Comparison of ENCODE assay signal across 12 cellular contexts in genomic region chr2:150480971-150481830, GRCh38. TPM values are rescaled to one million over a fixed set of nuclear protein-coding genes. Genes with fewer than 3 reads are reported as not detected.
DNase-seq lines count a peak whose midpoint lies in the region; ATAC-seq, FAIRE-seq and TF ChIP-seq lines count a peak whose summit lies in the region.
"Had no signal": no experiment of that assay in that cellular context is flagged by ENCODE, and none has a peak within 500 bp of the region (broad histone marks: within the 10 kb centered on the region; RNA-seq: fewer than 3 reads in every experiment).

No MANE protein-coding gene starts in this region.

- peaks cover 77% of the 10 kb centered on the region for H3K36me3 Mint-ChIP-seq in GM23338 (ENCODE audit: low read depth)
- H3K36me3 Mint-ChIP-seq: CD4-positive, alpha-beta memory T cell had no signal

- no peak overlapping the region; the same call in 2 of the 3 replicates for H3K4me3 Mint-ChIP-seq in GM23338
- H3K4me3 Mint-ChIP-seq: CD4-positive, alpha-beta memory T cell had no signal

- no peaks in the 10 kb centered on the region for H3K9me3 ChIP-seq in ascending aorta
- no peaks in the 10 kb centered on the region for H3K9me3 ChIP-seq in gastroesophageal sphincter
- no peaks in the 10 kb centered on the region for H3K9me3 ChIP-seq in spleen
- no peaks in the 10 kb centered on the region for H3K9me3 ChIP-seq in kidney (ENCODE audit: control insufficient read depth in 1 of 2, low read length in 2 of 2)

- no peak for TF ChIP-seq CTCF in GM23338 (conservative IDR thresholded peaks at IDR 0.05; ENCODE audit: low read depth in 2 of 2)
- no peak for TF ChIP-seq CTCF in ascending aorta (IDR thresholded peaks at IDR 0.05)
- TF ChIP-seq CTCF in gastroesophageal sphincter (IDR thresholded peaks at IDR 0.05), result no peak
- no peak for TF ChIP-seq CTCF in spleen (IDR thresholded peaks at IDR 0.05 in 8 of 11, conservative IDR thresholded peaks at IDR 0.05 in 3 of 11)
- no peak for TF ChIP-seq CTCF in kidney (IDR thresholded peaks at IDR 0.05; ENCODE audit: borderline replicate concordance, extremely low read depth, insufficient read depth)

- DNase-seq in GM23338 (ENCODE audit: low spot score), result no peak
- no peak for DNase-seq in ascending aorta (ENCODE audit: low spot score in 2 of 2)
- no peak for DNase-seq in spleen
- DNase-seq in kidney, result no peak
- DNase-seq: activated effector memory CD4-positive, alpha-beta T cell treated with anti-CD3 and anti-CD28 coated beads, Interleukin-2, amount 50 U/mL, for 16 hours; CD4-positive, alpha-beta memory T cell; KBM-7; NCI-H146; stimulated activated naive CD8-positive, alpha-beta T cell treated with anti-CD3 and anti-CD28 coated beads, Interleukin-15, Interleukin-2, amounts not matched to agents 100 U/mL and 50 U/mL, for 24 hours had no signal

- H3K27ac ChIP-seq in GM23338 (ENCODE audit: low read depth) (no peak overlapping the region; the same call in 1 of the 2 replicates), ascending aorta (peak overlapping the region; percentile 59 to 70), gastroesophageal sphincter (peak overlapping the region; percentile 35 to 98 (median 75)), spleen (peak overlapping the region in 5 of 8 donors; percentile 4 to 82 (median 26)), kidney (ENCODE audit: low read depth in 2 of 2, low read length in 2 of 2) (no peak overlapping the region)

- no peak for TF ChIP-seq POLR2A in gastroesophageal sphincter (IDR thresholded peaks at IDR 0.05)
- no peak for TF ChIP-seq POLR2A in spleen (IDR thresholded peaks at IDR 0.05)

- H3K36me3 ChIP-seq in GM23338 (ENCODE audit: insufficient read depth) (peaks cover 31% of the 10 kb centered on the region), ascending aorta (no peaks in the 10 kb centered on the region), gastroesophageal sphincter (no peaks in the 10 kb centered on the region), spleen (no peaks in the 10 kb centered on the region), kidney (ENCODE audit: control insufficient read depth in 1 of 2, insufficient read depth in 2 of 2, low read length in 2 of 2) (no peaks in the 10 kb centered on the region)

- H3K27ac Mint-ChIP-seq in GM23338, result no peak overlapping the region
- H3K27ac Mint-ChIP-seq: CD4-positive, alpha-beta memory T cell had no signal

- FAIRE-seq in kidney (lab: Jason Lieb, UNC), result no peak

- H3K79me2 ChIP-seq in GM23338 (replicated peaks; ENCODE audit: insufficient read depth), result peaks cover 100% of the 10 kb centered on the region

- H3K4me1 ChIP-seq in GM23338 (ENCODE audit: insufficient read depth), result peaks cover 79% of the 10 kb centered on the region
- H3K4me1 ChIP-seq in ascending aorta, result peaks cover 11 to 65% of the 10 kb centered on the region in 2 donors
- H3K4me1 ChIP-seq in gastroesophageal sphincter, result peaks cover 43 to 88% (median 56%) of the 10 kb centered on the region in 3 donors
- H3K4me1 ChIP-seq in spleen, result peaks cover 0 to 22% (median 10%) of the 10 kb centered on the region in 6 donors
- H3K4me1 ChIP-seq in kidney (ENCODE audit: control insufficient read depth in 1 of 2, insufficient read depth in 1 of 2, low read depth in 1 of 2, low read length in 2 of 2), result peaks cover 8 to 24% of the 10 kb centered on the region in 2 donors

- peak overlapping the region; percentile 48 for H3K4me2 ChIP-seq in GM23338

- no peak overlapping the region for H2AFZ ChIP-seq in GM23338

- H3K9ac ChIP-seq in kidney (ENCODE audit: low read length in 2 of 2), result no peak overlapping the region

- peaks cover 85% of the 10 kb centered on the region for H4K20me1 ChIP-seq in GM23338 (replicated peaks; ENCODE audit: insufficient read depth)

- H3F3A ChIP-seq in GM23338 (replicated peaks; ENCODE audit: low read depth), result no peaks in the 10 kb centered on the region

- H3K27me3 Mint-ChIP-seq in GM23338 (ENCODE audit: insufficient read depth, low read depth, poor library complexity), result peaks cover 13% of the 10 kb centered on the region

- peaks cover 78% of the 10 kb centered on the region for H3K4me1 Mint-ChIP-seq in GM23338

- no peak for TF ChIP-seq EP300 in gastroesophageal sphincter (IDR thresholded peaks at IDR 0.05)

- no peaks in the 10 kb centered on the region for H3K9me2 ChIP-seq in GM23338 (ENCODE audit: insufficient read depth)

- 65 to 68% methylated on average over 5 of the region's 6 CpGs for WGBS in gastroesophageal sphincter (ENCODE audit: low coverage in 1 of 2), 2 donors
- WGBS in spleen, 5 donors, result 79 to 85% (median 84%) methylated on average over 6 of the region's 6 CpGs

- H3K4me3 ChIP-seq in GM23338, result no peak overlapping the region
- H3K4me3 ChIP-seq in ascending aorta, result no peak overlapping the region
- no peak overlapping the region for H3K4me3 ChIP-seq in gastroesophageal sphincter
- peak overlapping the region in 1 of 8 donors; percentile 17 for H3K4me3 ChIP-seq in spleen
- no peak overlapping the region for H3K4me3 ChIP-seq in kidney (ENCODE audit: low read length in 2 of 2)

- H3K27me3 ChIP-seq in GM23338 (ENCODE audit: insufficient read depth) (no peaks in the 10 kb centered on the region), ascending aorta (no peaks in the 10 kb centered on the region), gastroesophageal sphincter (no peaks in the 10 kb centered on the region), spleen (replicated peaks in 1 of 7) (peaks cover 0 to 24% (median 20%) of the 10 kb centered on the region in 7 donors)

- intact Hi-C loops in ascending aorta (cut with DNase I) (loop anchor here (10.0 kb wide), 1 partner anchor 1836 kb away; the partner anchor contains the start of gene EPC2), spleen (cut with DNase I; ENCODE audit: low total_unique reads) (no loop called here), kidney (cut with DNase I) (no loop called here)

- H3K9me3 Mint-ChIP-seq in GM23338, result no peaks in the 10 kb centered on the region; the same call in 2 of the 3 replicates

- ATAC-seq in GM23338 (no peak), gastroesophageal sphincter (no peak), GM21515 (IDR thresholded peaks at IDR 0.05; ENCODE audit: unreplicated experiment) (no peak), GM18868 (IDR thresholded peaks at IDR 0.05; ENCODE audit: unreplicated experiment) (no peak)
- ATAC-seq: stimulated activated naive CD8-positive, alpha-beta T cell treated with anti-CD3 and anti-CD28 coated beads, Interleukin-15, Interleukin-2, amounts not matched to agents 100 U/mL and 50 U/mL, for 24 hours had no signal

RNA-seq across cellular contexts. Expression of gene RND3, which starts 6.3 kb away (rescaled TPM):
- 55.3 and 55.7 TPM in 2 replicates for total RNA-seq in GM23338 (2014; rRNA removed; shearing (Covaris generic))
- polyA plus RNA-seq in GM23338 (2016; fragmentation: Nextera tagmentation; extraction: Ambion mirVana), result 42.3 and 48.2 TPM in 2 replicates
- 10.7 TPM for total RNA-seq in ascending aorta
- total RNA-seq in gastroesophageal sphincter, result 100 to 1,000 TPM in 2 of 4 donors, 10 to 100 TPM in 2; 31.0 to 154 (median 81.0) TPM
- 10 to 100 TPM; 54.1 to 97.0 (median 62.2) TPM for total RNA-seq in spleen
- polyA plus RNA-seq in spleen, result 10 to 100 TPM; 10.3 to 17.1 (median 10.6) TPM
- total RNA-seq in kidney, result 26.1 TPM
- polyA plus RNA-seq in kidney (ENCODE audit: insufficient read depth, low read depth, low replicate concordance), result 6.5 TPM
- total RNA-seq: CD4-positive, alpha-beta memory T cell had no signal
- polyA plus RNA-seq: CD4-positive, alpha-beta memory T cell had no signal

Comparison
In these comparisons a context has a peak if more than half of its experiments do, and no peak if none do; other contexts are left out.
1. H3K27ac ChIP-seq: peak in ascending aorta (2 of 2), gastroesophageal sphincter (4 of 4) and spleen (5 of 8); none in GM23338 (single experiment) and kidney (0 of 2).